In genomic region chr10:84375881-84376280, GRCh38 we compare ENCODE assay signal across 15 cellular contexts.
"Had no signal": no experiment of that assay in that cellular context is flagged by ENCODE, and none has a peak within 500 bp of the region (broad histone marks: within the 10 kb centered on the region; RNA-seq: fewer than 3 reads in every experiment).

No MANE protein-coding gene starts in this region.

- H3K9me3 Mint-ChIP-seq: dendritic cell treated with granulocyte-macrophage colony-stimulating factor and Interleukin-4, amounts not matched to agents 40 ng/mL and 50 ng/mL, for 4 days; immature natural killer cell had no signal

- H3K4me3 Mint-ChIP-seq: activated CD4-positive, alpha-beta T cell treated with anti-CD3 and anti-CD28 coated beads, Interleukin-2, amount 10 ng/mL, durations not matched to agents 24 days and 14 days; dendritic cell treated with granulocyte-macrophage colony-stimulating factor and Interleukin-4, amounts not matched to agents 40 ng/mL and 50 ng/mL, for 4 days; immature natural killer cell; nephron had no signal

- H3K4me1 ChIP-seq: ascending aorta had no signal

- DNase-seq: activated CD4-positive, alpha-beta T cell treated with anti-CD3 and anti-CD28 coated beads, Interleukin-2, amount 10 ng/mL, durations not matched to agents 24 days and 14 days; activated naive CD4-positive, alpha-beta T cell; effector memory CD4-positive, alpha-beta T cell; immature natural killer cell; nucleus accumbens; retina; spleen; stimulated activated naive CD4-positive, alpha-beta T cell treated with Interleukin-2 at 50 U/mL for 16 hours; T-helper 1 cell; T1000 had no signal

- H3K4me3 ChIP-seq: ascending aorta, spleen, tibial nerve had no signal

- H3K27me3 ChIP-seq: ascending aorta, spleen, tibial nerve had no signal

- H3K27ac Mint-ChIP-seq: activated CD4-positive, alpha-beta T cell treated with anti-CD3 and anti-CD28 coated beads, Interleukin-2, amount 10 ng/mL, durations not matched to agents 24 days and 14 days; dendritic cell treated with granulocyte-macrophage colony-stimulating factor and Interleukin-4, amounts not matched to agents 40 ng/mL and 50 ng/mL, for 4 days; nephron had no signal

- FAIRE-seq: bronchial epithelial cell had no signal

- H3K4me1 Mint-ChIP-seq: nephron had no signal

- H3K27me3 Mint-ChIP-seq: activated CD4-positive, alpha-beta T cell treated with anti-CD3 and anti-CD28 coated beads, Interleukin-2, amount 10 ng/mL, durations not matched to agents 24 days and 14 days; dendritic cell treated with granulocyte-macrophage colony-stimulating factor and Interleukin-4, amounts not matched to agents 40 ng/mL and 50 ng/mL, for 4 days had no signal

- H3K9me3 ChIP-seq: ascending aorta, spleen, tibial nerve had no signal

- H3K27ac ChIP-seq: ascending aorta, spleen, tibial nerve had no signal
